Comparison of ENCODE assay signal across 20 cellular contexts in the genomic region with DNA sequence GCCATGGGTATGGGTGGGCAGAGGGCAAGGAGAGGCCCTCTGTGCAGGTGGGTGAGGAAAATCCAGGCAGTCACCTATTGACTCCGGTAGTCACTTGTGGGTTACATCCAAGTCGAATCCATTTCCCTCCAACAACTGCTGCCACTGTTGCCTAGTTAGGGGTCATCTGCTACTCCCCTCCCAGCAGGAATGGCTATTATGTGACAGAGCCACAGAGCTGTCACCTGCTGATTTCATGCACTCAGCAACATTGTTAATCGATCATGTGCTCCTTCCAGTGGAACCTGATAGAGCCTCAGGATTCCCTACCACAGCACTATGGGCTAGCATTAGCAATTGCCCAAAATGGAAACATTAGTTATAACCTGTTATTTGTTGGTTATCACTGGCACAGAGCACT. TPM values are rescaled to one million over a fixed set of nuclear protein-coding genes. Genes with fewer than 3 reads are reported as not detected.
A peak's percentile ranks its signal among the peaks of the same experiment; 100 is the strongest.
DNase-seq lines count a peak whose midpoint lies in the region; ATAC-seq and TF ChIP-seq lines count a peak whose summit lies in the region.
"Had no signal": no experiment of that assay in that cellular context is flagged by ENCODE, and none has a peak within 500 bp of the region (broad histone marks: within the 10 kb centered on the region; RNA-seq: fewer than 3 reads in every experiment).

No MANE protein-coding gene starts in this region.

- POLR2A ChIA-PET in activated naive CD8-positive, alpha-beta T cell treated with anti-CD3 and anti-CD28 coated beads, Interleukin-2, amount 10 ng/mL, durations not matched to agents 7 days and 5 days (lab: Charles Lee), result no interaction called here
- POLR2A ChIA-PET in WTC11 (lab: Charles Lee), result no interaction called here

- peaks cover 33% of the 10 kb centered on the region for H3K4me1 Mint-ChIP-seq in activated naive CD8-positive, alpha-beta T cell treated with anti-CD3 and anti-CD28 coated beads, Interleukin-2, amount 10 ng/mL, durations not matched to agents 7 days and 5 days
- peaks cover 12% of the 10 kb centered on the region for H3K4me1 Mint-ChIP-seq in activated naive CD8-positive, alpha-beta T cell treated with anti-CD3 and anti-CD28 coated beads for 36 hours
- no peaks in the 10 kb centered on the region for H3K4me1 Mint-ChIP-seq in WTC11

- H3K36me3 Mint-ChIP-seq in activated naive CD8-positive, alpha-beta T cell treated with anti-CD3 and anti-CD28 coated beads, Interleukin-2, amount 10 ng/mL, durations not matched to agents 7 days and 5 days, result peaks cover 35% of the 10 kb centered on the region
- peaks cover 54% of the 10 kb centered on the region for H3K36me3 Mint-ChIP-seq in activated naive CD8-positive, alpha-beta T cell treated with anti-CD3 and anti-CD28 coated beads for 36 hours
- H3K36me3 Mint-ChIP-seq in WTC11, result peaks cover 70% of the 10 kb centered on the region

- H3K9me3 Mint-ChIP-seq in activated naive CD8-positive, alpha-beta T cell treated with anti-CD3 and anti-CD28 coated beads, Interleukin-2, amount 10 ng/mL, durations not matched to agents 7 days and 5 days, result no peaks in the 10 kb centered on the region
- peaks cover 2% of the 10 kb centered on the region for H3K9me3 Mint-ChIP-seq in activated naive CD8-positive, alpha-beta T cell treated with anti-CD3 and anti-CD28 coated beads for 36 hours
- no peaks in the 10 kb centered on the region for H3K9me3 Mint-ChIP-seq in WTC11
- H3K9me3 Mint-ChIP-seq: CD4-positive, alpha-beta T cell; T-helper 1 cell treated with Interleukin-12 subunit alpha and Interleukin-12 subunit beta and Interleukin-4 antibody, amounts not matched to agents 30 μg/mL and 1 μg/mL, for 36 hours had no signal

- no peaks in the 10 kb centered on the region for H3K27me3 Mint-ChIP-seq in activated naive CD8-positive, alpha-beta T cell treated with anti-CD3 and anti-CD28 coated beads, Interleukin-2, amount 10 ng/mL, durations not matched to agents 7 days and 5 days
- no peaks in the 10 kb centered on the region for H3K27me3 Mint-ChIP-seq in activated naive CD8-positive, alpha-beta T cell treated with anti-CD3 and anti-CD28 coated beads for 36 hours
- no peaks in the 10 kb centered on the region for H3K27me3 Mint-ChIP-seq in WTC11 (ENCODE audit: low read depth)
- H3K27me3 Mint-ChIP-seq: CD4-positive, alpha-beta T cell had no signal

- no peak for DNase-seq in activated naive CD8-positive, alpha-beta T cell treated with anti-CD3 and anti-CD28 coated beads, Interleukin-2, amount 10 ng/mL, durations not matched to agents 7 days and 5 days
- DNase-seq in activated naive CD8-positive, alpha-beta T cell treated with anti-CD3 and anti-CD28 coated beads for 36 hours, result no peak
- DNase-seq in NCI-H2227 (lab: John Stamatoyannopoulos, UW; ENCODE audit: unreplicated experiment) (peak; percentile 86), WTC11 (ENCODE audit: low spot score) (no peak)
- DNase-seq in stimulated activated CD4-positive, alpha-beta T cell treated with anti-CD3 and anti-CD28 coated beads, Interleukin-12 subunit alpha, Interleukin-12 subunit beta, amount 100 ng/mL, for 4 hours, result no peak
- DNase-seq: CD4-positive, alpha-beta T cell; GM23248; H7; KBM-7; MV-4-11; NCI-H1105 treated with DMSO at 0.1 percent for 48 hours; NCI-H1694; NCI-H2029 treated with DMSO at 0.1 percent for 48 hours; NCI-H446 treated with DMSO at 0.1 percent for 48 hours; NCI-H526; SIG-M5; SW 1271 had no signal

- ATAC-seq in activated naive CD8-positive, alpha-beta T cell treated with anti-CD3 and anti-CD28 coated beads, Interleukin-2, amount 10 ng/mL, durations not matched to agents 7 days and 5 days (ENCODE audit: low read depth), result no peak
- ATAC-seq in WTC11 (no peak), GM21786 (IDR thresholded peaks at IDR 0.05; ENCODE audit: unreplicated experiment) (no peak), GM19463 (IDR thresholded peaks at IDR 0.05; ENCODE audit: unreplicated experiment) (no peak)

- H3K4me3 Mint-ChIP-seq in activated naive CD8-positive, alpha-beta T cell treated with anti-CD3 and anti-CD28 coated beads, Interleukin-2, amount 10 ng/mL, durations not matched to agents 7 days and 5 days, result no peak overlapping the region
- H3K4me3 Mint-ChIP-seq in activated naive CD8-positive, alpha-beta T cell treated with anti-CD3 and anti-CD28 coated beads for 36 hours, result no peak overlapping the region
- no peak overlapping the region for H3K4me3 Mint-ChIP-seq in WTC11
- H3K4me3 Mint-ChIP-seq: CD4-positive, alpha-beta T cell; T-helper 1 cell treated with Interleukin-12 subunit alpha and Interleukin-12 subunit beta and Interleukin-4 antibody, amounts not matched to agents 30 μg/mL and 1 μg/mL, for 36 hours had no signal

- H3K27ac Mint-ChIP-seq in activated naive CD8-positive, alpha-beta T cell treated with anti-CD3 and anti-CD28 coated beads, Interleukin-2, amount 10 ng/mL, durations not matched to agents 7 days and 5 days, result peak overlapping the region; percentile 9
- no peak overlapping the region for H3K27ac Mint-ChIP-seq in activated naive CD8-positive, alpha-beta T cell treated with anti-CD3 and anti-CD28 coated beads for 36 hours
- no peak overlapping the region for H3K27ac Mint-ChIP-seq in WTC11
- H3K27ac Mint-ChIP-seq: CD4-positive, alpha-beta T cell; T-helper 1 cell treated with Interleukin-12 subunit alpha and Interleukin-12 subunit beta and Interleukin-4 antibody, amounts not matched to agents 30 μg/mL and 1 μg/mL, for 36 hours had no signal

- no peak for TF ChIP-seq CTCF in WTC11 (IDR thresholded peaks at IDR 0.05)

- CTCF ChIA-PET in WTC11 (lab: Charles Lee), result no interaction called here

TF ChIP-seq in WTC11, 78 proteins besides CTCF, POLR2A, EP300 and RAD21:
- TF ChIP-seq NFE2L1 (CRISPR knock-in tag; IDR thresholded peaks at IDR 0.05), result no peak
- TF ChIP-seq ZNF317 (CRISPR knock-in tag; IDR thresholded peaks at IDR 0.05; ENCODE audit: borderline replicate concordance, low read depth), result 0 out of 2 replicates have a peak, but pooled peaks have one; percentile 63

RNA-seq across cellular contexts. Expression of gene POLR1A, which starts 31.4 kb away (rescaled TPM):
- 10 to 100 TPM; 27.3 to 29.5 TPM for total RNA-seq in activated naive CD8-positive, alpha-beta T cell treated with anti-CD3 and anti-CD28 coated beads, Interleukin-2, amount 10 ng/mL, durations not matched to agents 7 days and 5 days
- total RNA-seq in activated naive CD8-positive, alpha-beta T cell treated with anti-CD3 and anti-CD28 coated beads for 36 hours, result 10 to 100 TPM; 56.0 to 56.6 TPM
- 39.4 to 47.5 TPM (median 40.1 TPM) in 3 replicates for total RNA-seq in WTC11 (2021)

RNA-seq across cellular contexts. Expression of gene PTCD3, which starts 31.8 kb away (rescaled TPM):
- 100 to 1,000 TPM; 157 TPM for total RNA-seq in activated naive CD8-positive, alpha-beta T cell treated with anti-CD3 and anti-CD28 coated beads, Interleukin-2, amount 10 ng/mL, durations not matched to agents 7 days and 5 days
- 100 to 1,000 TPM; 161 to 162 TPM for total RNA-seq in activated naive CD8-positive, alpha-beta T cell treated with anti-CD3 and anti-CD28 coated beads for 36 hours
- 161 to 192 TPM (median 163 TPM) in 3 replicates for total RNA-seq in WTC11 (2021)
